Comparison of ENCODE assay signal across 24 cellular contexts in the genomic region with DNA sequence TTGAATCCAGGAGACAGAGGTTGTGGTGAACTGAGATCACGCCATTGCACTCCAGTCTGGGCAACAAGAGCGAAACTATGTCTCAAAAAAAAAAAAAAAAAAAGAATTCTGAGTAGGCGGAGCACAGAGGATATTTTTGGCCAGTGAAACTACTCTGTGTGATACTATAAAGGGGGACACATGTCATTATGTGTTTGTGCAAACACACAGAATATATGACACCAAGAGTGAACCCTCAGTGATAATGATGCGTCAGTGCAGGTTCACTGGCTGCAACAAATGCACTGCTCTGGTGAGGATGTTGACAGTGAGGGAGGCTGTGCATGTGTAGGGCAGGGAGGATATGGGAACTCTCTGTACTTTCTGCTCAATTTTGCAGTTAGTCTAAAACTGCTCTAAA.
"Had no signal": no experiment of that assay in that cellular context is flagged by ENCODE, and none has a peak within 500 bp of the region (broad histone marks: within the 10 kb centered on the region; RNA-seq: fewer than 3 reads in every experiment).

No MANE protein-coding gene starts in this region.

- H3K4me3 ChIP-seq: adrenal gland, body of pancreas, breast epithelium, SJCRH30, SK-N-MC had no signal

- FAIRE-seq: astrocyte had no signal

- ATAC-seq: activated CD8-positive, alpha-beta T cell treated with anti-CD3 and anti-CD28 coated beads for 36 hours; activated naive CD4-positive, alpha-beta T cell treated with anti-CD3 and anti-CD28 coated beads, Interleukin-2, amount 50 U/mL, for 72 hours; Panc1 had no signal

- DNase-seq: activated CD4-positive, alpha-beta T cell treated with anti-CD3 and anti-CD28 coated beads, Interleukin-2, amount 10 ng/mL, durations not matched to agents 24 days and 14 days; activated CD4-positive, alpha-beta T cell treated with anti-CD3 and anti-CD28 coated beads, Interleukin-2, amount 50 U/mL, for 4 hours; activated CD8-positive, alpha-beta T cell treated with anti-CD3 and anti-CD28 coated beads for 36 hours; activated gamma-delta T cell treated with Interleukin-2 at 50 U/mL for 16 hours; activated naive CD4-positive, alpha-beta T cell treated with anti-CD3 and anti-CD28 coated beads for 36 hours; activated T-cell treated with anti-CD3 and anti-CD28 coated beads, Interleukin-2, amount 50 U/mL, for 1 hour; adrenal gland; Karpas-422; NCI-H1436 treated with DMSO at 0.1 percent for 48 hours; NCI-H1694 treated with DMSO at 0.1 percent for 48 hours; NCI-H2171 treated with DMSO at 0.1 percent for 48 hours; NCI-H2227 treated with DMSO at 0.1 percent for 48 hours; NCI-H446; NCI-H510A treated with DMSO at 0.1 percent for 48 hours; NCI-H526 treated with DMSO at 0.1 percent for 48 hours; SHP77; SJCRH30; T1000 had no signal

- H3K36me3 ChIP-seq: breast epithelium had no signal

- H3K27ac ChIP-seq: adrenal gland, breast epithelium, SJCRH30, SK-N-MC had no signal

- H3K27me3 ChIP-seq: adrenal gland, body of pancreas, breast epithelium, SJCRH30 had no signal

- H3K4me1 ChIP-seq: breast epithelium, SJCRH30 had no signal

- H3K9me3 ChIP-seq: adrenal gland, body of pancreas, breast epithelium, SJCRH30 had no signal
